ENCODE assay signal across 21 cellular contexts in genomic region chr6:71056656-71057055, GRCh38.
"Had no signal": no experiment of that assay in that cellular context is flagged by ENCODE, and none has a peak within 500 bp of the region (broad histone marks: within the 10 kb centered on the region; RNA-seq: fewer than 3 reads in every experiment).

No MANE protein-coding gene starts in this region.

- H3K4me1 Mint-ChIP-seq: endodermal cell; naive thymus-derived CD8-positive, alpha-beta T cell; stimulated activated memory B cell treated with anti-CD40 and anti-IgM and Interleukin-4, amounts not matched to agents 10 μg/mL and 1 μg/mL and 100 μg/mL, for 72 hours had no signal

- H3K27me3 Mint-ChIP-seq: stimulated activated memory B cell treated with anti-CD40 and anti-IgM and Interleukin-4, amounts not matched to agents 10 μg/mL and 1 μg/mL and 100 μg/mL, for 72 hours; stimulated activated naive CD8-positive, alpha-beta T cell treated with anti-CD3 and anti-CD28 coated beads, Interleukin-15, Interleukin-2, amounts not matched to agents 100 ng/mL and 50 ng/mL, for 24 hours had no signal

- H3K4me3 ChIP-seq: colonic mucosa, hepatocyte, lung, smooth muscle cell, testis, tibial nerve, upper lobe of right lung, vagina had no signal

- ATAC-seq: left colon; left ventricle myocardium superior; naive thymus-derived CD8-positive, alpha-beta T cell; right cardiac atrium; upper lobe of right lung had no signal

- H3K79me2 ChIP-seq: hepatocyte had no signal

- H3K4me3 Mint-ChIP-seq: endodermal cell; naive thymus-derived CD8-positive, alpha-beta T cell; stimulated activated memory B cell treated with anti-CD40 and anti-IgM and Interleukin-4, amounts not matched to agents 10 μg/mL and 1 μg/mL and 100 μg/mL, for 72 hours; stimulated activated naive CD8-positive, alpha-beta T cell treated with anti-CD3 and anti-CD28 coated beads, Interleukin-15, Interleukin-2, amounts not matched to agents 100 ng/mL and 50 ng/mL, for 24 hours had no signal

- H3K27me3 ChIP-seq: colonic mucosa, hepatocyte, testis, tibial nerve, upper lobe of right lung, vagina had no signal

- H3K36me3 Mint-ChIP-seq: naive thymus-derived CD8-positive, alpha-beta T cell; stimulated activated memory B cell treated with anti-CD40 and anti-IgM and Interleukin-4, amounts not matched to agents 10 μg/mL and 1 μg/mL and 100 μg/mL, for 72 hours had no signal

- H3K4me2 ChIP-seq: hepatocyte, smooth muscle cell had no signal

- DNase-seq: colonic mucosa; effector CD4-positive, alpha-beta T cell; endodermal cell; erythroblast; foreskin melanocyte; head of caudate nucleus; left colon; left ventricle myocardium superior; mesendoderm; naive thymus-derived CD8-positive, alpha-beta T cell; right cardiac atrium; stimulated activated CD4-positive, alpha-beta T cell treated with anti-CD3 and anti-CD28 coated beads, Interleukin-4, amount 100 ng/mL, for 24 hours; testis; upper lobe of right lung had no signal

- H3K9me3 Mint-ChIP-seq: endodermal cell; naive thymus-derived CD8-positive, alpha-beta T cell; stimulated activated memory B cell treated with anti-CD40 and anti-IgM and Interleukin-4, amounts not matched to agents 10 μg/mL and 1 μg/mL and 100 μg/mL, for 72 hours; stimulated activated naive CD8-positive, alpha-beta T cell treated with anti-CD3 and anti-CD28 coated beads, Interleukin-15, Interleukin-2, amounts not matched to agents 100 ng/mL and 50 ng/mL, for 24 hours had no signal

- H3K27ac Mint-ChIP-seq: endodermal cell; naive thymus-derived CD8-positive, alpha-beta T cell; stimulated activated memory B cell treated with anti-CD40 and anti-IgM and Interleukin-4, amounts not matched to agents 10 μg/mL and 1 μg/mL and 100 μg/mL, for 72 hours; stimulated activated naive CD8-positive, alpha-beta T cell treated with anti-CD3 and anti-CD28 coated beads, Interleukin-15, Interleukin-2, amounts not matched to agents 100 ng/mL and 50 ng/mL, for 24 hours had no signal

- H2AFZ ChIP-seq: hepatocyte had no signal

- H3K4me1 ChIP-seq: colonic mucosa, upper lobe of right lung, vagina had no signal

- H3K36me3 ChIP-seq: colonic mucosa, tibial nerve, upper lobe of right lung, vagina had no signal

- H3K27ac ChIP-seq: colonic mucosa, hepatocyte, testis, tibial nerve, upper lobe of right lung, vagina had no signal

- H3K9me3 ChIP-seq: colonic mucosa, testis, tibial nerve, upper lobe of right lung, vagina had no signal
